Comparison of ENCODE assay signal across 21 cellular contexts in the genomic region with DNA sequence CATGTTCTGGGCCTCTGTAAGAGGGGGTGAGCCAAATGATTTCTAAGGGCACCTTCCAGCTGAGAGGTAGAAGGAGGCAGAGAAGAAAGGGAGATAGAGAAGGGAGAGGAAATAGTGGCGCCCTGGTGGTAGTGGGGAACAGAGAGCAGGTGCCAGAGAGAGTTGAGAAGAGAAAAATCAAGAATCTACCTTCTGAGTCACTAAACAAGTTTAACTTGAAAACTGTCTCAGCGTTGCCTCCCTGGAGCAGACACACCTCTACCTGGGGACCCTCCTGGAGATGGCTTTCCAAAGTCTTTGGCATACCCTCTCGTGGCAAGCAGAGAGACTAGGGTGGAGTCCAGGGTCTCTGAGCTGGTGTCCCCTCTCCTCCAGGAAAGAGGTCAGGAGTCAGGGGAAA. TPM values are rescaled to one million over a fixed set of nuclear protein-coding genes. Genes with fewer than 3 reads are reported as not detected.
DNase-seq lines count a peak whose midpoint lies in the region; ATAC-seq and TF ChIP-seq lines count a peak whose summit lies in the region.
"Had no signal": no experiment of that assay in that cellular context is flagged by ENCODE, and none has a peak within 500 bp of the region (broad histone marks: within the 10 kb centered on the region; RNA-seq: fewer than 3 reads in every experiment).

No MANE protein-coding gene starts in this region.

- no peaks in the 10 kb centered on the region for H3K36me3 Mint-ChIP-seq in activated naive CD4-positive, alpha-beta T cell treated with anti-CD3 and anti-CD28 coated beads, Interleukin-2, amount 50 U/mL, for 24 hours
- no peaks in the 10 kb centered on the region for H3K36me3 Mint-ChIP-seq in activated naive CD4-positive, alpha-beta T cell treated with anti-CD3 and anti-CD28 coated beads, Interleukin-2, amount 50 U/mL, for 72 hours
- H3K36me3 Mint-ChIP-seq in glutamatergic neuron (ENCODE audit: unreplicated experiment) = no peaks in the 10 kb centered on the region
- H3K36me3 Mint-ChIP-seq in stimulated activated memory B cell treated with anti-CD40 and anti-IgM and Interleukin-4, amounts not matched to agents 10 μg/mL and 1 μg/mL and 100 μg/mL, for 72 hours = no peaks in the 10 kb centered on the region
- H3K36me3 Mint-ChIP-seq: stimulated activated naive B cell treated with anti-CD40 and anti-IgM and Interleukin-4, amounts not matched to agents 10 μg/mL and 1 μg/mL and 100 μg/mL, for 72 hours had no signal

- H3K27ac Mint-ChIP-seq in activated naive CD4-positive, alpha-beta T cell treated with anti-CD3 and anti-CD28 coated beads, Interleukin-2, amount 50 U/mL, for 24 hours = peak overlapping the region; percentile 81
- H3K27ac Mint-ChIP-seq in activated naive CD4-positive, alpha-beta T cell treated with anti-CD3 and anti-CD28 coated beads, Interleukin-2, amount 50 U/mL, for 72 hours = no peak overlapping the region
- H3K27ac Mint-ChIP-seq in glutamatergic neuron (ENCODE audit: unreplicated experiment) = no peak overlapping the region
- peak overlapping the region; percentile 83 for H3K27ac Mint-ChIP-seq in stimulated activated memory B cell treated with anti-CD40 and anti-IgM and Interleukin-4, amounts not matched to agents 10 μg/mL and 1 μg/mL and 100 μg/mL, for 72 hours
- H3K27ac Mint-ChIP-seq: activated CD8-positive, alpha-beta T cell treated with anti-CD3 and anti-CD28 coated beads, Interleukin-2, amount 10 ng/mL, durations not matched to agents 7 days and 5 days; stimulated activated naive B cell treated with anti-CD40 and anti-IgM and Interleukin-4, amounts not matched to agents 10 μg/mL and 1 μg/mL and 100 μg/mL, for 72 hours had no signal

- intact Hi-C loops in left ventricle myocardium superior (cut with micrococcal nuclease) = no loop called here

- no peak for ATAC-seq in activated naive CD4-positive, alpha-beta T cell treated with anti-CD3 and anti-CD28 coated beads, Interleukin-2, amount 50 U/mL, for 72 hours
- ATAC-seq in stimulated activated memory B cell treated with anti-CD40 and anti-IgM and Interleukin-4, amounts not matched to agents 10 μg/mL and 1 μg/mL and 100 μg/mL, for 72 hours = no peak
- ATAC-seq in left ventricle myocardium superior = no peak
- ATAC-seq: stimulated activated naive B cell treated with anti-CD40 and anti-IgM and Interleukin-4, amounts not matched to agents 10 μg/mL and 1 μg/mL and 100 μg/mL, for 72 hours had no signal

- H3K4me3 Mint-ChIP-seq in activated naive CD4-positive, alpha-beta T cell treated with anti-CD3 and anti-CD28 coated beads, Interleukin-2, amount 50 U/mL, for 24 hours = peak overlapping the region; percentile 3
- H3K4me3 Mint-ChIP-seq in glutamatergic neuron (ENCODE audit: unreplicated experiment) = peak overlapping the region; percentile 84
- H3K4me3 Mint-ChIP-seq in stimulated activated memory B cell treated with anti-CD40 and anti-IgM and Interleukin-4, amounts not matched to agents 10 μg/mL and 1 μg/mL and 100 μg/mL, for 72 hours = peak overlapping the region; percentile 74

- no peaks in the 10 kb centered on the region for H3K9me3 Mint-ChIP-seq in activated naive CD4-positive, alpha-beta T cell treated with anti-CD3 and anti-CD28 coated beads, Interleukin-2, amount 50 U/mL, for 24 hours
- H3K9me3 Mint-ChIP-seq in activated naive CD4-positive, alpha-beta T cell treated with anti-CD3 and anti-CD28 coated beads, Interleukin-2, amount 50 U/mL, for 72 hours = no peaks in the 10 kb centered on the region
- peaks cover 11% of the 10 kb centered on the region for H3K9me3 Mint-ChIP-seq in glutamatergic neuron (ENCODE audit: unreplicated experiment)
- H3K9me3 Mint-ChIP-seq in stimulated activated memory B cell treated with anti-CD40 and anti-IgM and Interleukin-4, amounts not matched to agents 10 μg/mL and 1 μg/mL and 100 μg/mL, for 72 hours = no peaks in the 10 kb centered on the region
- H3K9me3 Mint-ChIP-seq: stimulated activated naive B cell treated with anti-CD40 and anti-IgM and Interleukin-4, amounts not matched to agents 10 μg/mL and 1 μg/mL and 100 μg/mL, for 72 hours had no signal

- H3K4me1 Mint-ChIP-seq in activated naive CD4-positive, alpha-beta T cell treated with anti-CD3 and anti-CD28 coated beads, Interleukin-2, amount 50 U/mL, for 24 hours = peaks cover 13% of the 10 kb centered on the region
- H3K4me1 Mint-ChIP-seq in glutamatergic neuron (ENCODE audit: low read depth, unreplicated experiment) = peaks cover 17% of the 10 kb centered on the region
- H3K4me1 Mint-ChIP-seq in stimulated activated memory B cell treated with anti-CD40 and anti-IgM and Interleukin-4, amounts not matched to agents 10 μg/mL and 1 μg/mL and 100 μg/mL, for 72 hours = peaks cover 32% of the 10 kb centered on the region

- no peak for TF ChIP-seq CTCF in VCaP (conservative IDR thresholded peaks at IDR 0.05)
- no peak for TF ChIP-seq CTCF in glutamatergic neuron (IDR thresholded peaks at IDR 0.05; ENCODE audit: partially characterized antibody, unreplicated experiment)

- no peak for DNase-seq in activated naive CD4-positive, alpha-beta T cell treated with anti-CD3 and anti-CD28 coated beads, Interleukin-2, amount 50 U/mL, for 72 hours (ENCODE audit: low spot score in 2 of 2)
- DNase-seq in glutamatergic neuron (no peak), left ventricle myocardium superior (no peak), caudate nucleus (lab: John Stamatoyannopoulos, UW) (no peak)
- DNase-seq in activated CD4-positive, CD25-positive, alpha-beta regulatory T cell treated with anti-CD3 and anti-CD28 coated beads, Interleukin-2, amount 50 U/mL, for 72 hours = no peak
- DNase-seq: activated CD8-positive, alpha-beta T cell treated with anti-CD3 and anti-CD28 coated beads, Interleukin-2, amount 10 ng/mL, durations not matched to agents 7 days and 5 days; amniotic stem cell; cerebellar nuclear complex; effector memory CD4-positive, alpha-beta T cell; H7; hippocampal formation; kidney glomerular epithelial cell; mesendoderm; NCI-H187; NCI-H446 treated with DMSO at 0.1 percent for 48 hours; RPMI8226; stimulated activated naive B cell treated with anti-CD40 and anti-IgM and Interleukin-4, amounts not matched to agents 10 μg/mL and 1 μg/mL and 100 μg/mL, for 72 hours had no signal

- peak overlapping the region; percentile 88 for H3K27ac ChIP-seq in VCaP
- H3K27ac ChIP-seq in caudate nucleus (ENCODE audit: low read depth, low read length) = no peak overlapping the region
- H3K27ac ChIP-seq: neutrophil had no signal

- peaks cover 2% of the 10 kb centered on the region for H3K27me3 Mint-ChIP-seq in activated naive CD4-positive, alpha-beta T cell treated with anti-CD3 and anti-CD28 coated beads, Interleukin-2, amount 50 U/mL, for 24 hours
- peaks cover 18% of the 10 kb centered on the region for H3K27me3 Mint-ChIP-seq in glutamatergic neuron (ENCODE audit: unreplicated experiment)
- no peaks in the 10 kb centered on the region for H3K27me3 Mint-ChIP-seq in stimulated activated memory B cell treated with anti-CD40 and anti-IgM and Interleukin-4, amounts not matched to agents 10 μg/mL and 1 μg/mL and 100 μg/mL, for 72 hours
- H3K27me3 Mint-ChIP-seq: stimulated activated naive B cell treated with anti-CD40 and anti-IgM and Interleukin-4, amounts not matched to agents 10 μg/mL and 1 μg/mL and 100 μg/mL, for 72 hours had no signal

RNA-seq across cellular contexts. Expression of gene SLC45A3, which starts 1.1 kb away (rescaled TPM):
- total RNA-seq in activated naive CD4-positive, alpha-beta T cell treated with anti-CD3 and anti-CD28 coated beads, Interleukin-2, amount 50 U/mL, for 72 hours = 1 to 10 TPM in 1 of 2 donors, under 1 TPM in 1; 0.57 to 1.1 TPM
- total RNA-seq in glutamatergic neuron (ENCODE audit: unreplicated experiment) (3.7 TPM), left ventricle myocardium superior (6.6 TPM)

RNA-seq across cellular contexts. Expression of gene ELK4, which starts 49.6 kb away (rescaled TPM):
- total RNA-seq in activated naive CD4-positive, alpha-beta T cell treated with anti-CD3 and anti-CD28 coated beads, Interleukin-2, amount 50 U/mL, for 72 hours = 10 to 100 TPM; 67.8 to 91.3 TPM
- total RNA-seq in glutamatergic neuron (ENCODE audit: unreplicated experiment) (20.0 TPM), left ventricle myocardium superior (40.5 TPM)

Comparison
In these comparisons a context has a peak if more than half of its experiments do, and no peak if none do; other contexts are left out.
1. H3K27ac Mint-ChIP-seq: peak in activated naive CD4-positive, alpha-beta T cell treated with anti-CD3 and anti-CD28 coated beads, Interleukin-2, amount 50 U/mL, for 24 hours (single experiment) and stimulated activated memory B cell treated with anti-CD40 and anti-IgM and Interleukin-4, amounts not matched to agents 10 μg/mL and 1 μg/mL and 100 μg/mL, for 72 hours (single experiment); none in activated naive CD4-positive, alpha-beta T cell treated with anti-CD3 and anti-CD28 coated beads, Interleukin-2, amount 50 U/mL, for 72 hours (0 of 2) and glutamatergic neuron (single experiment).
2. H3K4me3 Mint-ChIP-seq: peak in every context shown above with its lines; median percentile 84 in glutamatergic neuron; 74 in stimulated activated memory B cell treated with anti-CD40 and anti-IgM and Interleukin-4, amounts not matched to agents 10 μg/mL and 1 μg/mL and 100 μg/mL, for 72 hours; 3 in activated naive CD4-positive, alpha-beta T cell treated with anti-CD3 and anti-CD28 coated beads, Interleukin-2, amount 50 U/mL, for 24 hours.